In genomic region chr19:46635920-46636761, GRCh38 we compare ENCODE assay signal across 11 cellular contexts. TPM values are rescaled to one million over a fixed set of nuclear protein-coding genes. Genes with fewer than 3 reads are reported as not detected.
A peak's percentile ranks its signal among the peaks of the same experiment; 100 is the strongest.
DNase-seq lines count a peak whose midpoint lies in the region; ATAC-seq and TF ChIP-seq lines count a peak whose summit lies in the region.
"Had no signal": no experiment of that assay in that cellular context is flagged by ENCODE, and none has a peak within 500 bp of the region (broad histone marks: within the 10 kb centered on the region; RNA-seq: fewer than 3 reads in every experiment).

TSS of gene GNG8 (minus strand) at chr19:46636202. CDS start at chr19:46634682, 1,520 bp downstream.

- no peak for TF ChIP-seq CTCF in cardiac muscle cell (IDR thresholded peaks at IDR 0.05; ENCODE audit: low read depth, low read length)
- TF ChIP-seq CTCF in WERI-Rb-1 (IDR thresholded peaks at IDR 0.05; ENCODE audit: low read depth, low read length), result no peak

- no peak for ATAC-seq in Right ventricle myocardium inferior
- ATAC-seq in HG02852 (IDR thresholded peaks at IDR 0.05; ENCODE audit: unreplicated experiment), result no peak
- ATAC-seq in HG03460 (IDR thresholded peaks at IDR 0.05; ENCODE audit: unreplicated experiment), result no peak

- intact Hi-C loops in Right ventricle myocardium inferior (cut with DNase I), result no loop called here

- H3K27me3 ChIP-seq in cardiac muscle cell (peaks cover 4% of the 10 kb centered on the region), WERI-Rb-1 (ENCODE audit: insufficient read depth, low read depth, severe bottlenecking) (no peaks in the 10 kb centered on the region), iPS-15b (ENCODE audit: control insufficient read depth, insufficient read depth, low read length) (peaks cover 62% of the 10 kb centered on the region)

- H3K9me3 ChIP-seq in cardiac muscle cell (ENCODE audit: low read depth) (no peaks in the 10 kb centered on the region), WERI-Rb-1 (ENCODE audit: severe bottlenecking) (no peaks in the 10 kb centered on the region), iPS-15b (ENCODE audit: control insufficient read depth, insufficient read depth, low read length) (no peaks in the 10 kb centered on the region)
- H3K9me3 ChIP-seq: thyroid gland had no signal

- H3K36me3 ChIP-seq in cardiac muscle cell, result no peaks in the 10 kb centered on the region
- peaks cover 13% of the 10 kb centered on the region for H3K36me3 ChIP-seq in WERI-Rb-1
- no peaks in the 10 kb centered on the region for H3K36me3 ChIP-seq in iPS-15b (ENCODE audit: control insufficient read depth, insufficient read depth, low read length)
- H3K36me3 ChIP-seq: thyroid gland had no signal

- no peak within 1 kb of the TSS for H3K9ac ChIP-seq in iPS-15b (ENCODE audit: low read depth, low read length)

- H3K4me1 ChIP-seq in cardiac muscle cell (ENCODE audit: low read depth) (peaks cover 25% of the 10 kb centered on the region), iPS-15b (ENCODE audit: control insufficient read depth, insufficient read depth, low read length) (peaks cover 13% of the 10 kb centered on the region)

- H3K4me3 ChIP-seq in cardiac muscle cell (peak within 1 kb of the TSS; percentile 25), WERI-Rb-1 (ENCODE audit: low read depth, low read length) (peak within 1 kb of the TSS; percentile 45), iPS-15b (ENCODE audit: low read depth, low read length) (peak within 1 kb of the TSS; percentile 75)
- H3K4me3 ChIP-seq: thyroid gland had no signal

- DNase-seq in cardiac muscle cell (ENCODE audit: low read depth in 1 of 2, low spot score in 1 of 2), result peak in 1 of 2 donors; percentile 35
- DNase-seq in Right ventricle myocardium inferior (ENCODE audit: missing footprints), result no peak
- DNase-seq in WERI-Rb-1, result peak; percentile 31
- peak in 6 of 49 donors; percentile 5 to 48 (median 18) for DNase-seq in substantia nigra (lab: John Stamatoyannopoulos, UW)
- DNase-seq in HCEC 1CT, result no peak
- DNase-seq: thyroid gland had no signal

- peak within 1 kb of the TSS; percentile 54 for H3K27ac ChIP-seq in cardiac muscle cell
- H3K27ac ChIP-seq in WERI-Rb-1, result peak within 1 kb of the TSS; percentile 73
- peak within 1 kb of the TSS; percentile 86 for H3K27ac ChIP-seq in substantia nigra (ENCODE audit: low read depth, low read length, poor library complexity, severe bottlenecking)
- H3K27ac ChIP-seq: thyroid gland had no signal

RNA-seq across cellular contexts. Expression of gene GNG8, which starts in this region (rescaled TPM):
- total RNA-seq in cardiac muscle cell (not detected in 2 replicates), Right ventricle myocardium inferior (not detected)
- 6.8 and 16.2 TPM in 2 replicates for polyA plus RNA-seq in cardiac muscle cell
- total RNA-seq: M059J, neural crest cell, thyroid gland had no signal

Comparison
In these comparisons a context has a peak if more than half of its experiments do, and no peak if none do; other contexts are left out.
1. H3K4me3 ChIP-seq: peak in every context shown above with its lines; median percentile 75 in iPS-15b; 45 in WERI-Rb-1; 25 in cardiac muscle cell.